19 cellular contexts compared by ENCODE assay signal in genomic region chr3:128889139-128889894, GRCh38.
"Had no signal": no experiment of that assay in that cellular context is flagged by ENCODE, and none has a peak within 500 bp of the region (broad histone marks: within the 10 kb centered on the region; RNA-seq: fewer than 3 reads in every experiment).

No MANE protein-coding gene starts in this region.

- H3K9ac ChIP-seq: parathyroid adenoma had no signal

- H3K27me3 Mint-ChIP-seq: activated CD4-positive, alpha-beta memory T cell treated with anti-CD3 and anti-CD28 coated beads for 36 hours; activated naive CD4-positive, alpha-beta T cell treated with anti-CD3 and anti-CD28 coated beads, Interleukin-2, amount 10 ng/mL, durations not matched to agents 7 days and 5 days; brain; type B pancreatic cell had no signal

- H3K27ac Mint-ChIP-seq: activated CD4-positive, alpha-beta memory T cell treated with anti-CD3 and anti-CD28 coated beads for 36 hours; activated naive CD4-positive, alpha-beta T cell treated with anti-CD3 and anti-CD28 coated beads, Interleukin-2, amount 10 ng/mL, durations not matched to agents 7 days and 5 days; natural killer cell; stimulated activated effector memory CD8-positive, alpha-beta T cell treated with anti-CD3 and anti-CD28 coated beads, Interleukin-12 subunit alpha, Interleukin-12 subunit beta, amount 100 ng/mL, for 72 hours; type B pancreatic cell had no signal

- H3K27me3 ChIP-seq: SJCRH30 had no signal

- DNase-seq: activated CD4-positive, alpha-beta memory T cell treated with anti-CD3 and anti-CD28 coated beads for 36 hours; activated naive CD4-positive, alpha-beta T cell treated with anti-CD3 and anti-CD28 coated beads, Interleukin-2, amount 10 ng/mL, durations not matched to agents 7 days and 5 days; activated T-cell treated with anti-CD3 and anti-CD28 coated beads, Interleukin-2, amount 50 U/mL, for 1 hour; effector CD4-positive, alpha-beta T cell; foreskin melanocyte; kidney; lower lobe of right lung; natural killer cell; right cardiac atrium; SJCRH30; stimulated activated CD4-positive, alpha-beta T cell treated with anti-CD3 and anti-CD28 coated beads, Interleukin-2, amount 100 ng/mL, for 24 hours; T-helper 1 cell; T-helper 9 cell had no signal

- H3K4me1 Mint-ChIP-seq: activated naive CD4-positive, alpha-beta T cell treated with anti-CD3 and anti-CD28 coated beads, Interleukin-2, amount 10 ng/mL, durations not matched to agents 7 days and 5 days; natural killer cell had no signal

- H3K4me1 ChIP-seq: lower lobe of right lung, parathyroid adenoma, SJCRH30 had no signal

- H3K4me3 ChIP-seq: lower lobe of right lung, SJCRH30, thoracic aorta had no signal

- FAIRE-seq: kidney had no signal

- H3K4me3 Mint-ChIP-seq: activated CD4-positive, alpha-beta memory T cell treated with anti-CD3 and anti-CD28 coated beads for 36 hours; activated naive CD4-positive, alpha-beta T cell treated with anti-CD3 and anti-CD28 coated beads, Interleukin-2, amount 10 ng/mL, durations not matched to agents 7 days and 5 days; brain; natural killer cell; stimulated activated effector memory CD8-positive, alpha-beta T cell treated with anti-CD3 and anti-CD28 coated beads, Interleukin-12 subunit alpha, Interleukin-12 subunit beta, amount 100 ng/mL, for 72 hours; type B pancreatic cell had no signal

- H3K9me3 ChIP-seq: lower lobe of right lung, SJCRH30, thoracic aorta had no signal

- H3K9me3 Mint-ChIP-seq: activated CD4-positive, alpha-beta memory T cell treated with anti-CD3 and anti-CD28 coated beads for 36 hours; activated naive CD4-positive, alpha-beta T cell treated with anti-CD3 and anti-CD28 coated beads, Interleukin-2, amount 10 ng/mL, durations not matched to agents 7 days and 5 days; brain; natural killer cell; stimulated activated effector memory CD8-positive, alpha-beta T cell treated with anti-CD3 and anti-CD28 coated beads, Interleukin-12 subunit alpha, Interleukin-12 subunit beta, amount 100 ng/mL, for 72 hours; type B pancreatic cell had no signal

- H2AFZ ChIP-seq: parathyroid adenoma had no signal

- H3K27ac ChIP-seq: lower lobe of right lung, parathyroid adenoma, SJCRH30, thoracic aorta had no signal

- H3K36me3 Mint-ChIP-seq: natural killer cell had no signal

- ATAC-seq: left lobe of liver; lower lobe of right lung; natural killer cell; right cardiac atrium; stimulated activated effector memory CD8-positive, alpha-beta T cell treated with anti-CD3 and anti-CD28 coated beads, Interleukin-12 subunit alpha, Interleukin-12 subunit beta, amount 100 ng/mL, for 72 hours had no signal
